In genomic region chr13:110450941-110451340, GRCh38 we compare ENCODE assay signal across 25 cellular contexts.
"Had no signal": no experiment of that assay in that cellular context is flagged by ENCODE, and none has a peak within 500 bp of the region (broad histone marks: within the 10 kb centered on the region; RNA-seq: fewer than 3 reads in every experiment).

No MANE protein-coding gene starts in this region.

- H3K36me3 Mint-ChIP-seq: activated CD4-positive, alpha-beta memory T cell treated with anti-CD3 and anti-CD28 coated beads for 36 hours; immature natural killer cell; stimulated activated naive B cell treated with anti-CD40 and anti-IgM and Interleukin-4, amounts not matched to agents 10 μg/mL and 1 μg/mL and 100 μg/mL, for 72 hours had no signal

- H3K9me3 Mint-ChIP-seq: activated CD4-positive, alpha-beta memory T cell treated with anti-CD3 and anti-CD28 coated beads for 36 hours; activated naive CD4-positive, alpha-beta T cell treated with anti-CD3 and anti-CD28 coated beads for 36 hours; dendritic cell treated with granulocyte-macrophage colony-stimulating factor and Interleukin-4, amounts not matched to agents 40 ng/mL and 50 ng/mL, for 4 days; immature natural killer cell; nephron progenitor cell; stimulated activated naive B cell treated with anti-CD40 and anti-IgM and Interleukin-4, amounts not matched to agents 10 μg/mL and 1 μg/mL and 100 μg/mL, for 72 hours had no signal

- H3K27ac ChIP-seq: hepatocyte, testis had no signal

- H3K36me3 ChIP-seq: uterus had no signal

- H3K4me3 Mint-ChIP-seq: activated CD4-positive, alpha-beta memory T cell treated with anti-CD3 and anti-CD28 coated beads for 36 hours; activated naive CD4-positive, alpha-beta T cell treated with anti-CD3 and anti-CD28 coated beads for 36 hours; dendritic cell treated with granulocyte-macrophage colony-stimulating factor and Interleukin-4, amounts not matched to agents 40 ng/mL and 50 ng/mL, for 4 days; immature natural killer cell; nephron progenitor cell; stimulated activated naive B cell treated with anti-CD40 and anti-IgM and Interleukin-4, amounts not matched to agents 10 μg/mL and 1 μg/mL and 100 μg/mL, for 72 hours had no signal

- H3K4me1 ChIP-seq: testis, uterus had no signal

- H3K9me3 ChIP-seq: mucosa of descending colon, testis, uterus had no signal

- H3K27me3 ChIP-seq: hepatocyte, testis, uterus had no signal

- ATAC-seq: left ventricle myocardium superior; mucosa of descending colon; sciatic nerve; stimulated activated naive B cell treated with anti-CD40 and anti-IgM and Interleukin-4, amounts not matched to agents 10 μg/mL and 1 μg/mL and 100 μg/mL, for 72 hours had no signal

- H3K27ac Mint-ChIP-seq: activated CD4-positive, alpha-beta memory T cell treated with anti-CD3 and anti-CD28 coated beads for 36 hours; activated naive CD4-positive, alpha-beta T cell treated with anti-CD3 and anti-CD28 coated beads for 36 hours; dendritic cell treated with granulocyte-macrophage colony-stimulating factor and Interleukin-4, amounts not matched to agents 40 ng/mL and 50 ng/mL, for 4 days; immature natural killer cell; stimulated activated naive B cell treated with anti-CD40 and anti-IgM and Interleukin-4, amounts not matched to agents 10 μg/mL and 1 μg/mL and 100 μg/mL, for 72 hours had no signal

- H3K4me3 ChIP-seq: hepatocyte, mucosa of descending colon, testis, uterus had no signal

- DNase-seq: activated CD4-positive, alpha-beta memory T cell treated with anti-CD3 and anti-CD28 coated beads for 36 hours; activated CD4-positive, alpha-beta T cell treated with anti-CD3 and anti-CD28 coated beads for 48 hours; activated CD4-positive, CD25-positive, alpha-beta regulatory T cell; activated naive CD4-positive, alpha-beta T cell treated with anti-CD3 and anti-CD28 coated beads for 36 hours; activated T-cell treated with anti-CD3 and anti-CD28 coated beads, Interleukin-2, amount 50 U/mL, for 48 hours; amygdala; effector CD8-positive, alpha-beta T cell; glutamatergic neuron; immature natural killer cell; kidney glomerular epithelial cell; left ventricle myocardium superior; mucosa of descending colon; nephron progenitor cell; nucleus accumbens; small intestine; stimulated activated CD4-positive, alpha-beta T cell treated with anti-CD3 and anti-CD28 coated beads, Interleukin-15, amount 100 ng/mL, for 24 hours; stimulated activated CD8-positive, alpha-beta memory T cell treated with anti-CD3 and anti-CD28 coated beads, Interleukin-4, amount 100 ng/mL, for 48 hours; stimulated activated naive B cell treated with anti-CD40 and anti-IgM and Interleukin-4, amounts not matched to agents 10 μg/mL and 1 μg/mL and 100 μg/mL, for 72 hours; T-helper 9 cell; testis; trophoblast cell; uterus had no signal
